11 cellular contexts compared by ENCODE assay signal in the genomic region with DNA sequence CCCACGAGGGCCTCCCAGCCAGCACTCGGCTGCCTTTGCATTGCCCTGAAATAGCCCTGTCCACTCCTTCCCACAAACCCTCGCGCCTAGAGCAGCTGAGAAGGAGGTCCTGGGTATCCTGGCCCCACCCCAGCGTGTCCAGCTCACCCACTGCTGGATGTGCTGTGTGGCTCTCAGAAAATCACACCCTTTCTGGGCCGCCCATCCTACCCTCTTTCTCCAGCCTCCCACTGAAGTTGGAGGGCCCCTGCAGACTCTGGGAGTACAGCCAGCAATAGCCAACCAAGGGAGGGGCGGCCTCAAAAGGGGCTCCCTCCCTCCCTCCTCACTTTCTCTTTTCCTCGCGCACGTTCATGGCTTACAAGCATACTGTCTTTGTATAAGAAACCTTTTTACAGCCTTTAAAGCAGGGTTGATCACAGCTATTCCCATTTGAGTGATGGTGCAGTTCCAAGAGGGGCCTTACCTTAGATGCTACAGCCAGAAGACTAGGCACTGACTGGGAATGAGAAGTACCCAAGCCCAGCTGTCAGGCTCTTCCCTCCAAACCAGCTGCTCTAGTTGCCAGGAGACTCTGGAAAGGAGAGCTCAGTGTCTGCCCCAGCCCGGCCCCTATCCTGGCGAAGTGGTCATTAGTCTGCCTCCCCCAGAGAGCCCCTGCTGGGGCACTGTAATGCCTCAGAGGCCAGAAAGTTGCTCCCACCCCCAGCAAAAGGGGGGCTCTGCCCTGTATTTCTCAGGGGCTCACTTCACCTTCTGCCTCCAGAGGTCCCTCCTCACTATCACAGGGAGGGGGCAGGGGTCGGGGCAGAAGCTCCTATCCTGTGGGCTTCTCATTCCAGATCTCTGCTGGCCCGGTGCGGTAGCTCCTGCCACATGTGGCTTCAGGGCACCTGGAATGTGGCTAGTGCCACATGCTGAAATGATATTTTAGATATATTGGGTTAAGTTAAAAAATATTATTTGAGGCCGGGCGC. TPM values are rescaled to one million over a fixed set of nuclear protein-coding genes. Genes with fewer than 3 reads are reported as not detected.
A peak's percentile ranks its signal among the peaks of the same experiment; 100 is the strongest.
DNase-seq lines count a peak whose midpoint lies in the region; ATAC-seq, FAIRE-seq and TF ChIP-seq lines count a peak whose summit lies in the region.
"Had no signal": no experiment of that assay in that cellular context is flagged by ENCODE, and none has a peak within 500 bp of the region (broad histone marks: within the 10 kb centered on the region; RNA-seq: fewer than 3 reads in every experiment).

No MANE protein-coding gene starts in this region.

- FAIRE-seq in frontal cortex (lab: Jason Lieb, UNC) = no peak

- TF ChIP-seq CTCF in sigmoid colon (IDR thresholded peaks at IDR 0.05) = no peak
- no peak for TF ChIP-seq CTCF in GM13976 (IDR thresholded peaks at IDR 0.05; ENCODE audit: borderline replicate concordance, control extremely low read depth, extremely low read depth, insufficient read depth, missing control alignments)
- TF ChIP-seq CTCF in tibial nerve (IDR thresholded peaks at IDR 0.05) = no peak

- TF ChIP-seq POLR2A in sigmoid colon (IDR thresholded peaks at IDR 0.05) (no peak), tibial nerve (IDR thresholded peaks at IDR 0.05) (no peak)

- H3K27me3 ChIP-seq in sigmoid colon (no peaks in the 10 kb centered on the region), tibial nerve (no peaks in the 10 kb centered on the region)

- WGBS in sigmoid colon, 2 donors = 78% methylated on average over 17 of the region's 17 CpGs
- WGBS in tibial nerve, 2 donors = 54 to 58% methylated on average over 17 of the region's 17 CpGs

- DNase-seq in NCI-H1417 treated with DMSO at 0.1 percent for 48 hours (lab: John Stamatoyannopoulos, UW) = peak; percentile 44
- DNase-seq in NCI-H82 (lab: John Stamatoyannopoulos, UW) = peak; percentile 77
- peak; percentile 71 for DNase-seq in Right ventricle myocardium superior
- DNase-seq in sigmoid colon = peak; percentile 75
- no peak for DNase-seq in frontal cortex (ENCODE audit: low spot score in 2 of 2)
- DNase-seq in GM13976 (ENCODE audit: low spot score) = no peak
- DNase-seq in tibial nerve (ENCODE audit: low spot score in 2 of 2) = no peak
- DNase-seq in NCI-H1436 (lab: John Stamatoyannopoulos, UW) = no peak
- DNase-seq: activated CD4-positive, alpha-beta memory T cell treated with anti-CD3 and anti-CD28 coated beads for 36 hours; T-cell had no signal

- TF ChIP-seq EP300 in sigmoid colon (IDR thresholded peaks at IDR 0.05) (no peak), tibial nerve (IDR thresholded peaks at IDR 0.05) (no peak)

- H3K4me3 ChIP-seq in sigmoid colon = no peak overlapping the region
- no peak overlapping the region for H3K4me3 ChIP-seq in tibial nerve

- H3K9me3 ChIP-seq in sigmoid colon = no peaks in the 10 kb centered on the region
- H3K9me3 ChIP-seq in tibial nerve = no peaks in the 10 kb centered on the region
- H3K9me3 ChIP-seq: neutrophil had no signal

- intact Hi-C loops in Right ventricle myocardium superior (cut with DNase I) (no loop called here), sigmoid colon (cut with DNase I) (no loop called here)

- ATAC-seq in Right ventricle myocardium superior (ENCODE audit: poor library complexity) = peak; percentile 71
- ATAC-seq: T-cell had no signal

- H3K36me3 ChIP-seq in sigmoid colon (no peaks in the 10 kb centered on the region), tibial nerve (no peaks in the 10 kb centered on the region)
- H3K36me3 ChIP-seq: neutrophil had no signal

- in situ Hi-C loops in GM13976 (cut with MboI; ENCODE audit: low sequenced_read_pairs, unreplicated experiment) = no loop called here

- peak overlapping the region in 3 of 4 donors; percentile 28 to 50 (median 34) for H3K27ac ChIP-seq in sigmoid colon
- H3K27ac ChIP-seq in tibial nerve = peak overlapping the region in 1 of 4 donors; percentile 39
- H3K27ac ChIP-seq: neutrophil had no signal

- peaks cover 0 to 17% (median 14%) of the 10 kb centered on the region in 4 donors for H3K4me1 ChIP-seq in sigmoid colon
- peaks cover 0 to 19% (median 2%) of the 10 kb centered on the region in 4 donors for H3K4me1 ChIP-seq in tibial nerve

RNA-seq across cellular contexts. Expression of a gene that starts 38.1 kb away (rescaled TPM):
- 25.3 TPM for total RNA-seq in Right ventricle myocardium superior
- total RNA-seq in sigmoid colon = 10 to 100 TPM; 25.2 to 46.0 (median 31.9) TPM
- polyA plus RNA-seq in sigmoid colon = 10 to 100 TPM in 1 of 3 donors, 1 to 10 TPM in 2; 5.1 to 14.7 (median 7.8) TPM
- 48.5 TPM for total RNA-seq in frontal cortex
- total RNA-seq in tibial nerve = 10 to 100 TPM; 47.7 to 53.2 (median 49.5) TPM

RNA-seq across cellular contexts. Expression of a gene that starts 45.2 kb away (rescaled TPM):
- total RNA-seq in Right ventricle myocardium superior (7.3 TPM), sigmoid colon (1 to 10 TPM in 2 of 4 donors, under 1 TPM in 2; 0.41 to 4.3 (median 1.3) TPM), frontal cortex (1.2 TPM), tibial nerve (10 to 100 TPM in 3 of 4 donors, 1 to 10 TPM in 1; 9.8 to 25.5 (median 21.2) TPM)
- 1 to 10 TPM in 2 of 3 donors, not detected in 1; 1.4 to 2.0 TPM for polyA plus RNA-seq in sigmoid colon
- total RNA-seq: T-cell had no signal

RNA-seq across cellular contexts. Expression of a gene that starts 47.8 kb away (rescaled TPM):
- 84.5 TPM for total RNA-seq in Right ventricle myocardium superior
- 10 to 100 TPM; 41.0 to 59.2 (median 55.6) TPM for total RNA-seq in sigmoid colon
- polyA plus RNA-seq in sigmoid colon = 10 to 100 TPM; 13.2 to 38.4 (median 15.3) TPM
- 29.3 TPM for total RNA-seq in frontal cortex
- total RNA-seq in tibial nerve = 10 to 100 TPM; 63.2 to 97.9 (median 80.1) TPM

Comparison
In these comparisons a context has a peak if more than half of its experiments do, and no peak if none do; other contexts are left out.
1. DNase-seq: peak in NCI-H1417 treated with DMSO at 0.1 percent for 48 hours (single experiment), NCI-H82 (single experiment), Right ventricle myocardium superior (single experiment) and sigmoid colon (single experiment); none in frontal cortex (0 of 2), GM13976 (single experiment), tibial nerve (0 of 2) and NCI-H1436 (single experiment).